In genomic region chr17:1227917-1228751, GRCh38 we compare ENCODE assay signal across 9 cellular contexts. TPM values are rescaled to one million over a fixed set of nuclear protein-coding genes. Genes with fewer than 3 reads are reported as not detected.
DNase-seq lines count a peak whose midpoint lies in the region; ATAC-seq and FAIRE-seq lines count a peak whose summit lies in the region.
"Had no signal": no experiment of that assay in that cellular context is flagged by ENCODE, and none has a peak within 500 bp of the region (broad histone marks: within the 10 kb centered on the region; RNA-seq: fewer than 3 reads in every experiment).

No MANE protein-coding gene starts in this region.

- H3K4me3 Mint-ChIP-seq in activated CD4-positive, alpha-beta memory T cell treated with anti-CD3 and anti-CD28 coated beads, Interleukin-2, amount 10 ng/mL, durations not matched to agents 7 days and 5 days, result peak overlapping the region; percentile 65

- FAIRE-seq in small intestine (lab: Jason Lieb, UNC), result no peak

- CTCF ChIA-PET in activated CD4-positive, alpha-beta memory T cell treated with anti-CD3 and anti-CD28 coated beads, Interleukin-2, amount 10 ng/mL, durations not matched to agents 7 days and 5 days (lab: Charles Lee), result interaction anchor here (1.0 kb wide), 1 partner anchor 170 kb away, joined by 3 read pairs; no protein-coding TSS in a partner anchor

- peaks cover 16% of the 10 kb centered on the region for H3K4me1 Mint-ChIP-seq in activated CD4-positive, alpha-beta memory T cell treated with anti-CD3 and anti-CD28 coated beads, Interleukin-2, amount 10 ng/mL, durations not matched to agents 7 days and 5 days

- H3K36me3 Mint-ChIP-seq in activated CD4-positive, alpha-beta memory T cell treated with anti-CD3 and anti-CD28 coated beads, Interleukin-2, amount 10 ng/mL, durations not matched to agents 7 days and 5 days (ENCODE audit: low read depth), result peaks cover 5% of the 10 kb centered on the region

- no peaks in the 10 kb centered on the region for H3K27me3 ChIP-seq in right cardiac atrium (ENCODE audit: control insufficient read depth, insufficient read depth)
- H3K27me3 ChIP-seq in small intestine (ENCODE audit: control insufficient read depth in 2 of 2, insufficient read depth in 2 of 2, low read length in 2 of 2), result no peaks in the 10 kb centered on the region

- H3K4me3 ChIP-seq in right cardiac atrium (ENCODE audit: low read length) (peak overlapping the region; percentile 53), small intestine (ENCODE audit: low read depth in 1 of 2, low read length in 2 of 2) (peak overlapping the region; percentile 76)

- H3K27ac Mint-ChIP-seq in activated CD4-positive, alpha-beta memory T cell treated with anti-CD3 and anti-CD28 coated beads, Interleukin-2, amount 10 ng/mL, durations not matched to agents 7 days and 5 days, result no peak overlapping the region

- H3K36me3 ChIP-seq in small intestine (ENCODE audit: control insufficient read depth in 2 of 2, insufficient read depth in 2 of 2, low read length in 2 of 2), result no peaks in the 10 kb centered on the region

- intact Hi-C loops in right cardiac atrium (cut with DNase I), result no loop called here

- no peak overlapping the region for H3K27ac ChIP-seq in right cardiac atrium (ENCODE audit: low read length)
- peak overlapping the region in 1 of 2 donors; percentile 24 for H3K27ac ChIP-seq in small intestine (ENCODE audit: low read depth in 1 of 2, low read length in 1 of 2)

- H3K27me3 Mint-ChIP-seq in activated CD4-positive, alpha-beta memory T cell treated with anti-CD3 and anti-CD28 coated beads, Interleukin-2, amount 10 ng/mL, durations not matched to agents 7 days and 5 days, result peaks cover 45% of the 10 kb centered on the region

- H3K9me3 ChIP-seq in right cardiac atrium (ENCODE audit: control insufficient read depth, low read length) (no peaks in the 10 kb centered on the region), small intestine (ENCODE audit: control insufficient read depth, low read depth) (no peaks in the 10 kb centered on the region)

- no peaks in the 10 kb centered on the region for H3K4me1 ChIP-seq in right cardiac atrium (ENCODE audit: control insufficient read depth, insufficient read depth, low read length)
- no peaks in the 10 kb centered on the region for H3K4me1 ChIP-seq in small intestine (ENCODE audit: control insufficient read depth in 2 of 2, insufficient read depth in 1 of 2, low read depth in 1 of 2, low read length in 1 of 2)

- POLR2A ChIA-PET in activated CD4-positive, alpha-beta memory T cell treated with anti-CD3 and anti-CD28 coated beads, Interleukin-2, amount 10 ng/mL, durations not matched to agents 7 days and 5 days (lab: Charles Lee), result interaction anchor here (0.9 to 2.0 kb wide), 3 partner anchors 22 to 30 kb away, joined by 3 to 5 read pairs (median 5); no protein-coding TSS in a partner anchor

- H3K9me3 Mint-ChIP-seq in activated CD4-positive, alpha-beta memory T cell treated with anti-CD3 and anti-CD28 coated beads, Interleukin-2, amount 10 ng/mL, durations not matched to agents 7 days and 5 days, result no peaks in the 10 kb centered on the region

- DNase-seq in activated CD4-positive, alpha-beta memory T cell treated with anti-CD3 and anti-CD28 coated beads, Interleukin-2, amount 10 ng/mL, durations not matched to agents 7 days and 5 days, result no peak
- DNase-seq in right cardiac atrium (peak; percentile 53 to 87 (median 84)), small intestine (peak; percentile 34), DMS153 treated with DMSO at 0.1 percent for 48 hours (lab: John Stamatoyannopoulos, UW; ENCODE audit: unreplicated experiment) (no peak)

- 12% methylated on average over 52 of the region's 52 CpGs for WGBS in right cardiac atrium
- WGBS in small intestine, 3 donors, result 5 to 10% (median 6%) methylated on average over 45 to 52 of the region's 52 CpGs

- ATAC-seq in GM18511 (IDR thresholded peaks at IDR 0.05; ENCODE audit: unreplicated experiment) (peak; percentile 60), HG02885 (IDR thresholded peaks at IDR 0.05; ENCODE audit: poor library complexity, unreplicated experiment) (peak; percentile 39), right cardiac atrium (peak in 1 of 2 donors; percentile 34), HG03095 (IDR thresholded peaks at IDR 0.05; ENCODE audit: unreplicated experiment) (no peak), HG03571 (IDR thresholded peaks at IDR 0.05; ENCODE audit: unreplicated experiment) (no peak)

RNA-seq across cellular contexts. Expression of gene BHLHA9, which starts 42.1 kb away (rescaled TPM):
- total RNA-seq in activated CD4-positive, alpha-beta memory T cell treated with anti-CD3 and anti-CD28 coated beads, Interleukin-2, amount 10 ng/mL, durations not matched to agents 7 days and 5 days, result not detected
- not detected for total RNA-seq in right cardiac atrium
- polyA plus RNA-seq in right cardiac atrium (not detected), small intestine (not detected)
- total RNA-seq: glomerular endothelial cell had no signal

RNA-seq across cellular contexts. Expression of gene ABR, which starts 48.4 kb away (rescaled TPM):
- 100 to 1,000 TPM; 144 to 145 TPM for total RNA-seq in activated CD4-positive, alpha-beta memory T cell treated with anti-CD3 and anti-CD28 coated beads, Interleukin-2, amount 10 ng/mL, durations not matched to agents 7 days and 5 days
- total RNA-seq in right cardiac atrium, result 100 to 1,000 TPM; 130 to 164 (median 154) TPM
- polyA plus RNA-seq in right cardiac atrium (77.4 TPM), small intestine (10 to 100 TPM; 69.8 to 89.2 (median 77.8) TPM)

RNA-seq across cellular contexts. Expression of gene TRARG1, which starts 51.3 kb away (rescaled TPM):
- total RNA-seq in activated CD4-positive, alpha-beta memory T cell treated with anti-CD3 and anti-CD28 coated beads, Interleukin-2, amount 10 ng/mL, durations not matched to agents 7 days and 5 days, result under 1 TPM; 0.73 to 0.80 TPM
- total RNA-seq in right cardiac atrium, result 1 to 10 TPM in 1 of 4 donors, under 1 TPM in 3; 0.21 to 4.2 (median 0.27) TPM
- polyA plus RNA-seq in right cardiac atrium, result 7.1 TPM
- 1 to 10 TPM in 1 of 3 donors, not detected in 2; 4.3 TPM for polyA plus RNA-seq in small intestine
- total RNA-seq: glomerular endothelial cell had no signal

Comparison
In these comparisons a context has a peak if more than half of its experiments do, and no peak if none do; other contexts are left out.
1. ATAC-seq: peak in GM18511 (single experiment) and HG02885 (single experiment); none in HG03095 (single experiment) and HG03571 (single experiment).
2. DNase-seq: peak in right cardiac atrium (3 of 3) and small intestine (single experiment); none in activated CD4-positive, alpha-beta memory T cell treated with anti-CD3 and anti-CD28 coated beads, Interleukin-2, amount 10 ng/mL, durations not matched to agents 7 days and 5 days (single experiment) and DMS153 treated with DMSO at 0.1 percent for 48 hours (single experiment).